In genomic region chr4:174828845-174829701, GRCh38 we compare ENCODE assay signal across 1 cellular context.
TF ChIP-seq lines count a peak whose summit lies in the region.

GLRA3 (minus strand) TSS chr4:174829247; CDS start chr4:174828811, 436 bp downstream.

TF ChIP-seq in GM23338, 12 proteins besides CTCF, POLR2A, EP300 and RAD21 (continued from another document):
- TF ChIP-seq JUNB (IDR thresholded peaks at IDR 0.05; ENCODE audit: unreplicated experiment) (no peak), REST (IDR thresholded peaks at IDR 0.05; ENCODE audit: unreplicated experiment) (peak; percentile 93), ZNF114 (CRISPR knock-in tag; IDR thresholded peaks at IDR 0.05) (0 out of 2 replicates have a peak, but pooled peaks have one; percentile 12), ZNF331 (CRISPR knock-in tag; IDR thresholded peaks at IDR 0.05; ENCODE audit: low read depth) (no peak)
